ENCODE assay signal across 28 cellular contexts in genomic region chr9:109813310-109813709, GRCh38. TPM values are rescaled to one million over a fixed set of nuclear protein-coding genes. Genes with fewer than 3 reads are reported as not detected.
"Had no signal": no experiment of that assay in that cellular context is flagged by ENCODE, and none has a peak within 500 bp of the region (broad histone marks: within the 10 kb centered on the region; RNA-seq: fewer than 3 reads in every experiment).

No MANE protein-coding gene starts in this region.

- H3K4me1 Mint-ChIP-seq: activated naive CD8-positive, alpha-beta T cell treated with anti-CD3 and anti-CD28 coated beads, Interleukin-2, amount 50 U/mL, for 24 hours had no signal

- H3K9ac ChIP-seq: SK-N-SH had no signal

- H3K9me3 ChIP-seq: SK-N-SH had no signal

- H3K4me3 Mint-ChIP-seq: activated CD8-positive, alpha-beta T cell treated with anti-CD3 and anti-CD28 coated beads, Interleukin-2, amount 10 ng/mL, durations not matched to agents 7 days and 5 days; activated naive CD8-positive, alpha-beta T cell treated with anti-CD3 and anti-CD28 coated beads, Interleukin-2, amount 50 U/mL, for 24 hours; activated T-helper 1 cell treated with anti-CD3 and anti-CD28 coated beads, Interleukin-12 subunit alpha, Interleukin-12 subunit beta, Interleukin-2, Interleukin-4 antibody, amounts not matched to agents 30 ng/mL and 10 ng/mL and 1 ng/mL, durations not matched to agents 14 hours and 24 hours and 36 hours; brain had no signal

- H3K4me2 ChIP-seq: SK-N-SH had no signal

- H3K27me3 ChIP-seq: cardiac muscle cell had no signal

- DNase-seq: activated CD4-positive, alpha-beta T cell treated with anti-CD3 and anti-CD28 coated beads for 48 hours; activated CD4-positive, alpha-beta T cell treated with anti-CD3 and anti-CD28 coated beads, Interleukin-2, amount 50 U/mL, for 4 hours; activated CD8-positive, alpha-beta memory T cell treated with anti-CD3 and anti-CD28 coated beads, Interleukin-2, amount 50 U/mL, for 48 hours; activated CD8-positive, alpha-beta T cell treated with anti-CD3 and anti-CD28 coated beads, Interleukin-2, amount 10 ng/mL, durations not matched to agents 7 days and 5 days; activated effector memory CD4-positive, alpha-beta T cell treated with Interleukin-2 at 50 U/mL for 16 hours; activated naive CD4-positive, alpha-beta T cell; activated naive CD8-positive, alpha-beta T cell treated with anti-CD3 and anti-CD28 coated beads, Interleukin-2, amount 50 U/mL, for 24 hours; activated T-cell treated with anti-CD3 and anti-CD28 coated beads, Interleukin-2, amount 50 U/mL, for 1 hour; amygdala; Kasumi-1; KBM-7; NCI-H1048; NCI-H1930; NCI-H2171; NCI-H2227 treated with DMSO at 0.1 percent for 48 hours; NCI-H446 treated with DMSO at 0.1 percent for 48 hours; NCI-H524 treated with DMSO at 0.1 percent for 48 hours; NCI-H748 treated with DMSO at 0.1 percent for 48 hours; SIG-M5; SK-N-SH; T-helper 1 cell had no signal

- ATAC-seq: activated CD4-positive, CD25-positive, alpha-beta regulatory T cell treated with anti-CD3 and anti-CD28 coated beads, Interleukin-2, amount 50 U/mL, for 24 hours; activated CD8-positive, alpha-beta T cell treated with anti-CD3 and anti-CD28 coated beads, Interleukin-2, amount 10 ng/mL, durations not matched to agents 7 days and 5 days; activated naive CD4-positive, alpha-beta T cell treated with anti-CD3 and anti-CD28 coated beads, Interleukin-2, amount 50 U/mL, for 72 hours; activated naive CD8-positive, alpha-beta T cell treated with anti-CD3 and anti-CD28 coated beads, Interleukin-2, amount 50 U/mL, for 24 hours had no signal

- H3K4me3 ChIP-seq: cardiac muscle cell had no signal

- H3K36me3 ChIP-seq: cardiac muscle cell had no signal

- H3K27ac Mint-ChIP-seq: activated CD8-positive, alpha-beta T cell treated with anti-CD3 and anti-CD28 coated beads, Interleukin-2, amount 10 ng/mL, durations not matched to agents 7 days and 5 days; activated naive CD4-positive, alpha-beta T cell treated with anti-CD3 and anti-CD28 coated beads, Interleukin-2, amount 50 U/mL, for 72 hours; activated naive CD8-positive, alpha-beta T cell treated with anti-CD3 and anti-CD28 coated beads, Interleukin-2, amount 50 U/mL, for 24 hours; activated T-helper 1 cell treated with anti-CD3 and anti-CD28 coated beads, Interleukin-12 subunit alpha, Interleukin-12 subunit beta, Interleukin-2, Interleukin-4 antibody, amounts not matched to agents 30 ng/mL and 10 ng/mL and 1 ng/mL, durations not matched to agents 14 hours and 24 hours and 36 hours; brain had no signal

RNA-seq across cellular contexts. Expression of gene PALM2AKAP2, which starts 33.3 kb away (rescaled TPM):
- total RNA-seq: activated CD8-positive, alpha-beta T cell treated with anti-CD3 and anti-CD28 coated beads, Interleukin-2, amount 10 ng/mL, durations not matched to agents 7 days and 5 days; OCI-LY7; T-helper 2 cell treated with Interferon-gamma antibody and Interleukin-4, amounts not matched to agents 100 ng/mL and 5 ng/mL, for 36 hours had no signal
